In genomic region chr11:62647609-62648005, GRCh38 we compare ENCODE assay signal across 23 cellular contexts. TPM values are rescaled to one million over a fixed set of nuclear protein-coding genes. Genes with fewer than 3 reads are reported as not detected.
A peak's percentile ranks its signal among the peaks of the same experiment; 100 is the strongest.
DNase-seq lines count a peak whose midpoint lies in the region; FAIRE-seq and TF ChIP-seq lines count a peak whose summit lies in the region.
"Had no signal": no experiment of that assay in that cellular context is flagged by ENCODE, and none has a peak within 500 bp of the region (broad histone marks: within the 10 kb centered on the region; RNA-seq: fewer than 3 reads in every experiment).

No MANE protein-coding gene starts in this region.

- no peak overlapping the region for H3K4me3 ChIP-seq in BLaER1
- no peak overlapping the region for H3K4me3 ChIP-seq in WERI-Rb-1 (ENCODE audit: low read depth, low read length)
- H3K4me3 ChIP-seq in small intestine (ENCODE audit: low read depth in 1 of 2, low read length in 2 of 2): no peak overlapping the region
- no peak overlapping the region for H3K4me3 ChIP-seq in vagina
- H3K4me3 ChIP-seq: hepatocyte had no signal

- H3K27me3 ChIP-seq in BLaER1 (no peaks in the 10 kb centered on the region), WERI-Rb-1 (ENCODE audit: insufficient read depth, low read depth, severe bottlenecking) (no peaks in the 10 kb centered on the region), small intestine (ENCODE audit: control insufficient read depth in 2 of 2, insufficient read depth in 2 of 2, low read length in 2 of 2) (no peaks in the 10 kb centered on the region), vagina (no peaks in the 10 kb centered on the region)
- H3K27me3 ChIP-seq: foreskin keratinocyte, hepatocyte had no signal

- H3K9me3 Mint-ChIP-seq in nephron progenitor cell: no peaks in the 10 kb centered on the region
- H3K9me3 Mint-ChIP-seq: HFFc6; stimulated activated memory B cell treated with anti-CD40 and anti-IgM and Interleukin-4, amounts not matched to agents 10 μg/mL and 1 μg/mL and 100 μg/mL, for 72 hours had no signal

- peaks cover 53% of the 10 kb centered on the region for H3K4me1 ChIP-seq in BLaER1
- H3K4me1 ChIP-seq in small intestine (ENCODE audit: control insufficient read depth in 2 of 2, insufficient read depth in 1 of 2, low read depth in 1 of 2, low read length in 1 of 2): peaks cover 5 to 6% of the 10 kb centered on the region in 2 donors
- peaks cover 41% of the 10 kb centered on the region for H3K4me1 ChIP-seq in vagina
- H3K4me1 ChIP-seq: foreskin keratinocyte had no signal

- DNase-seq in GM12891 (ENCODE audit: insufficient read length, low spot score) (no peak), WERI-Rb-1 (no peak), nephron progenitor cell (no peak), small intestine (no peak), NCI-H226 (no peak), retina (no peak), vagina (ENCODE audit: extremely low spot score in 2 of 2) (no peak)
- DNase-seq: activated CD4-positive, alpha-beta T cell treated with anti-CD3 and anti-CD28 coated beads for 36 hours; activated CD8-positive, alpha-beta memory T cell treated with anti-CD3 and anti-CD28 coated beads, Interleukin-2, amount 50 U/mL, for 4 hours; activated gamma-delta T cell; caudate nucleus; COR-L47; foreskin keratinocyte; HFFc6; NCI-H1417; NCI-H2107; NCI-H524; Right ventricle myocardium superior had no signal

- H3K27me3 Mint-ChIP-seq in nephron progenitor cell (ENCODE audit: low read depth, poor library complexity): peaks cover 4% of the 10 kb centered on the region
- H3K27me3 Mint-ChIP-seq: activated CD4-positive, alpha-beta T cell treated with anti-CD3 and anti-CD28 coated beads for 36 hours; stimulated activated memory B cell treated with anti-CD40 and anti-IgM and Interleukin-4, amounts not matched to agents 10 μg/mL and 1 μg/mL and 100 μg/mL, for 72 hours had no signal

- intact Hi-C loops in vagina (cut with DNase I): no loop called here

- TF ChIP-seq CTCF in WERI-Rb-1 (IDR thresholded peaks at IDR 0.05; ENCODE audit: low read depth, low read length): no peak
- no peak for TF ChIP-seq CTCF in nephron progenitor cell (IDR thresholded peaks at IDR 0.05)
- TF ChIP-seq CTCF in vagina (IDR thresholded peaks at IDR 0.05): no peak

- H3K4me2 ChIP-seq in BLaER1: 0 out of 2 replicates have a peak overlapping the region, but pooled peaks have one; percentile 47

- H3K36me3 ChIP-seq in BLaER1 (peaks cover 68% of the 10 kb centered on the region), WERI-Rb-1 (peaks cover 52% of the 10 kb centered on the region), small intestine (ENCODE audit: control insufficient read depth in 2 of 2, insufficient read depth in 2 of 2, low read length in 2 of 2) (peaks cover 0 to 3% of the 10 kb centered on the region in 2 donors), vagina (peaks cover 0 to 34% of the 10 kb centered on the region in 2 donors)

- no peaks in the 10 kb centered on the region for H3K9me3 ChIP-seq in BLaER1
- no peaks in the 10 kb centered on the region for H3K9me3 ChIP-seq in WERI-Rb-1 (ENCODE audit: severe bottlenecking)
- H3K9me3 ChIP-seq in small intestine (ENCODE audit: control insufficient read depth, low read depth): no peaks in the 10 kb centered on the region
- H3K9me3 ChIP-seq in vagina: no peaks in the 10 kb centered on the region

- peaks cover 20% of the 10 kb centered on the region for H3K36me3 Mint-ChIP-seq in nephron progenitor cell (ENCODE audit: low read depth)

- 0 out of 2 replicates have a peak overlapping the region, but pooled peaks have one; percentile 23 for H3K9ac ChIP-seq in BLaER1

- H3K27ac ChIP-seq in BLaER1 (no peak overlapping the region), WERI-Rb-1 (0 out of 2 replicates have a peak overlapping the region, but pooled peaks have one; percentile 6), small intestine (ENCODE audit: low read depth in 1 of 2, low read length in 1 of 2) (no peak overlapping the region), vagina (no peak overlapping the region)
- H3K27ac ChIP-seq: epithelial cell of prostate, foreskin keratinocyte had no signal

- 85 to 88% (median 88%) methylated on average over 6 of the region's 6 CpGs for WGBS in small intestine, 3 donors

- H3K4me1 Mint-ChIP-seq in nephron progenitor cell: peaks cover 35% of the 10 kb centered on the region

- FAIRE-seq in GM12891 (lab: Jason Lieb, UNC): no peak
- no peak for FAIRE-seq in small intestine (lab: Jason Lieb, UNC)
- FAIRE-seq: TTC549 had no signal

- TF ChIP-seq POLR2A in GM12891 (IDR thresholded peaks at IDR 0.05; ENCODE audit: low read depth, low read length) (peak; percentile 46; the same call in 1 of the 2 replicates), vagina (IDR thresholded peaks at IDR 0.05) (no peak)

- H3K4me3 Mint-ChIP-seq in nephron progenitor cell: no peak overlapping the region

- peak overlapping the region; percentile 32 for H3K27ac Mint-ChIP-seq in nephron progenitor cell

- H4K20me1 ChIP-seq in BLaER1: peaks cover 79% of the 10 kb centered on the region

TF ChIP-seq in GM12891, 5 proteins besides CTCF, POLR2A, EP300 and RAD21:
- no peak; the same call in 1 of the 2 replicates for TF ChIP-seq POLR2AphosphoS5 (IDR thresholded peaks at IDR 0.05; ENCODE audit: low read depth, low read length)

RNA-seq across cellular contexts. Expression of gene GANAB, which starts 1.2 kb away (rescaled TPM):
- polyA plus RNA-seq in GM12891 (2012; ENCODE audit: low read depth, missing spikeins): 68.4 TPM
- polyA plus RNA-seq in small intestine: 100 to 1,000 TPM in 1 of 3 donors, 10 to 100 TPM in 2; 38.6 to 161 (median 44.3) TPM
- total RNA-seq in vagina: 129 TPM

RNA-seq across cellular contexts. Expression of gene INTS5, which starts 5.5 kb away (rescaled TPM):
- polyA plus RNA-seq in GM12891 (2012; ENCODE audit: low read depth, missing spikeins): 11.7 TPM
- polyA plus RNA-seq in small intestine: 10 to 100 TPM in 1 of 3 donors, 1 to 10 TPM in 2; 7.3 to 12.4 (median 7.8) TPM
- 16.2 TPM for total RNA-seq in vagina

RNA-seq across cellular contexts. Expression of gene C11orf98, which starts 17.4 kb away (rescaled TPM):
- 121 TPM for polyA plus RNA-seq in GM12891 (2012; ENCODE audit: low read depth, missing spikeins)
- polyA plus RNA-seq in small intestine: 100 to 1,000 TPM; 121 to 156 (median 148) TPM
- 44.2 TPM for total RNA-seq in vagina

RNA-seq across cellular contexts. Expression of gene CSKMT, which starts 17.5 kb away (rescaled TPM):
- polyA plus RNA-seq in GM12891 (2012; ENCODE audit: low read depth, missing spikeins): 26.6 TPM
- polyA plus RNA-seq in small intestine: 10 to 100 TPM in 2 of 3 donors, 1 to 10 TPM in 1; 7.0 to 18.6 (median 16.9) TPM
- total RNA-seq in vagina: 28.7 TPM

RNA-seq across cellular contexts. Expression of gene UQCC3, which starts 23.9 kb away (rescaled TPM):
- 8.1 TPM for polyA plus RNA-seq in GM12891 (2012; ENCODE audit: low read depth, missing spikeins)
- 10 to 100 TPM; 15.0 to 34.9 (median 31.8) TPM for polyA plus RNA-seq in small intestine
- 6.9 TPM for total RNA-seq in vagina
